8 cellular contexts compared by ENCODE assay signal in genomic region chr7:95549818-95550529, GRCh38. TPM values are rescaled to one million over a fixed set of nuclear protein-coding genes. Genes with fewer than 3 reads are reported as not detected.
DNase-seq lines count a peak whose midpoint lies in the region; ATAC-seq and TF ChIP-seq lines count a peak whose summit lies in the region.

No MANE protein-coding gene starts in this region.

- no peak for TF ChIP-seq CTCF in colonic mucosa (IDR thresholded peaks at IDR 0.05)
- no peak for TF ChIP-seq CTCF in lower leg skin (IDR thresholded peaks at IDR 0.05)
- TF ChIP-seq CTCF in tibial nerve (IDR thresholded peaks at IDR 0.05): peak in 2 of 5 experiments; percentile 14 to 30

- peak overlapping the region in 1 of 2 donors; percentile 30 for H3K9ac ChIP-seq in colonic mucosa (ENCODE audit: low read depth in 2 of 2, low read length in 2 of 2)

- WGBS in lower leg skin, 2 donors: 8 to 11% methylated on average over 6 of the region's 6 CpGs
- WGBS in tibial nerve, 2 donors: 1 to 5% methylated on average over 6 of the region's 6 CpGs

- DNase-seq in DMS 273 (lab: John Stamatoyannopoulos, UW; ENCODE audit: unreplicated experiment) (peak; percentile 90), NCI-H2107 treated with DMSO at 0.1 percent for 48 hours (lab: John Stamatoyannopoulos, UW; ENCODE audit: unreplicated experiment) (peak; percentile 79), colonic mucosa (peak; percentile 81), lower leg skin (ENCODE audit: low spot score in 2 of 2) (peak; percentile 97 to 98), tibial nerve (ENCODE audit: low spot score in 2 of 2) (peak; percentile 94 to 99), NK-92 (lab: John Stamatoyannopoulos, UW; ENCODE audit: unreplicated experiment) (no peak), NCI-H526 treated with DMSO at 0.1 percent for 48 hours (lab: John Stamatoyannopoulos, UW) (no peak)

- no peaks in the 10 kb centered on the region for H3K9me3 ChIP-seq in colonic mucosa
- H3K9me3 ChIP-seq in tibial nerve: no peaks in the 10 kb centered on the region

- no peak for ATAC-seq in GM19397 (IDR thresholded peaks at IDR 0.05; ENCODE audit: unreplicated experiment)

- no peak overlapping the region for H3K4me3 ChIP-seq in colonic mucosa
- H3K4me3 ChIP-seq in lower leg skin (ENCODE audit: low read depth, poor library complexity, severe bottlenecking): no peak overlapping the region
- peak overlapping the region in 2 of 4 donors; percentile 27 to 28 for H3K4me3 ChIP-seq in tibial nerve

- H3K4me1 ChIP-seq in colonic mucosa (no peaks in the 10 kb centered on the region), tibial nerve (peaks cover 8 to 90% (median 68%) of the 10 kb centered on the region in 4 donors)

- H3K27me3 ChIP-seq in colonic mucosa (no peaks in the 10 kb centered on the region), tibial nerve (no peaks in the 10 kb centered on the region)

- H3K36me3 ChIP-seq in colonic mucosa (no peaks in the 10 kb centered on the region), tibial nerve (no peaks in the 10 kb centered on the region)

- peak overlapping the region; percentile 48 for H3K27ac ChIP-seq in colonic mucosa
- peak overlapping the region; percentile 90 to 98 (median 94) for H3K27ac ChIP-seq in tibial nerve

- no peak for TF ChIP-seq POLR2A in lower leg skin (IDR thresholded peaks at IDR 0.05)
- peak; percentile 82 to 83 for TF ChIP-seq POLR2A in tibial nerve (IDR thresholded peaks at IDR 0.05)

- intact Hi-C loops in colonic mucosa (cut with DNase I) (loop anchor here (5.0 kb wide), 1 partner anchor 47 kb away; the partner anchor contains the start of gene PDK4), lower leg skin (cut with DNase I; ENCODE audit: low total_unique reads) (no loop called here)

- TF ChIP-seq EP300 in tibial nerve (IDR thresholded peaks at IDR 0.05): peak; percentile 100

RNA-seq across cellular contexts. Expression of gene PDK4, which starts 46.3 kb away (rescaled TPM):
- total RNA-seq in colonic mucosa (10 to 100 TPM; 11.1 to 27.6 TPM), lower leg skin (1,000 to 10,000 TPM in 2 of 4 donors, 100 to 1,000 TPM in 1, 10 to 100 TPM in 1; 64.3 to 1,085 (median 625) TPM), tibial nerve (100 to 1,000 TPM; 490 to 939 (median 827) TPM)

Comparison
In these comparisons a context has a peak if more than half of its experiments do, and no peak if none do; other contexts are left out.
1. DNase-seq: peak in DMS 273 (single experiment), NCI-H2107 treated with DMSO at 0.1 percent for 48 hours (single experiment), colonic mucosa (single experiment), lower leg skin (2 of 2) and tibial nerve (2 of 2); none in NK-92 (single experiment) and NCI-H526 treated with DMSO at 0.1 percent for 48 hours (single experiment).
2. POLR2A ChIP-seq: peak in tibial nerve (2 of 2); none in lower leg skin (0 of 2).